In the genomic region with DNA sequence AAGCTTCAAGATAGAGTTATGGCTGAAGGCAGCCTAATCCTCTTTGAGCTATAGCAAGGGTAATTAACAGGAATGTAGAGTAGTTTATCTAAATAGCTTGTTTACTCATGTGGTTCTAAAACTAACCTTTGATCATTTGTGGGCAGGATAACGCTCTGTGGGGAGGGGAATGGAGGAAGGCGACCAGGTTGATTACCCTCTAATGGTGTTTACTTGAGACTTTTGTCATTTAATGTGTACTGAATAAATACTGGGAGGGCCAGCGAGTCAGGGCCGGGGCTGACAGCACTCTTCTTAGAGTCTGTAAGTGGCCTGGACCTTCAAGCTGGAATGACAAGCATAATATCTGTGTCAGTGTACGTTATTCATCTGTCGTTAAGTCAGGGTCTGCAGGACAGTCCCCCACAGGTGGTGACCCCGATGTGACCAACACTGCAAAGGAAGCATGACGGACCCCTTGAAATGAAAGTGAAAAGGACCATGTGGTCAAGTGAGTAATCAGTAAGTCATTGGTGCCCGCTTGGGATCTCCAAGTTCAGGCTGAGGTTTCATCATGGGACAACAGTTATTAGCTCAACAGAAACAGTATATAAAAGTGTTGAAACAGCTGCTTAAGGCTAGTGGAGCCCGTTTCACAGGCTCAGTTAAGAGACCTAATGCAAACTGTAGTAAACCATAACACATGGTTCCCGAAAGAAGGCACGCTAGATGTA, we compare ENCODE assay signal across 12 cellular contexts.
DNase-seq lines count a peak whose midpoint lies in the region; ATAC-seq, FAIRE-seq and TF ChIP-seq lines count a peak whose summit lies in the region.
"Had no signal": no experiment of that assay in that cellular context is flagged by ENCODE, and none has a peak within 500 bp of the region (broad histone marks: within the 10 kb centered on the region; RNA-seq: fewer than 3 reads in every experiment).

No MANE protein-coding gene starts in this region.

- H3K4me1 ChIP-seq in astrocyte (ENCODE audit: insufficient read depth, low read length): peaks cover 4% of the 10 kb centered on the region

- H3K27me3 Mint-ChIP-seq in astrocyte (ENCODE audit: low read depth, unreplicated experiment): no peaks in the 10 kb centered on the region
- no peaks in the 10 kb centered on the region for H3K27me3 Mint-ChIP-seq in stimulated activated naive CD8-positive, alpha-beta T cell treated with anti-CD3 and anti-CD28 coated beads, Interleukin-15, amount 100 ng/mL, for 72 hours
- no peaks in the 10 kb centered on the region for H3K27me3 Mint-ChIP-seq in activated CD4-positive, alpha-beta T cell treated with anti-CD3 and anti-CD28 coated beads, Interleukin-2, amount 10 ng/mL, durations not matched to agents 7 days and 5 days
- H3K27me3 Mint-ChIP-seq: type B pancreatic cell had no signal

- H3K27ac ChIP-seq in AG04450 (ENCODE audit: low read depth, low read length) (peak overlapping the region; percentile 21), astrocyte (ENCODE audit: low read depth, low read length) (no peak overlapping the region)

- no peaks in the 10 kb centered on the region for H3K36me3 ChIP-seq in astrocyte (ENCODE audit: insufficient read depth, low read length)

- H3K27me3 ChIP-seq in AG04450 (ENCODE audit: control insufficient read depth, insufficient read depth, low read length) (no peaks in the 10 kb centered on the region), astrocyte (ENCODE audit: insufficient read depth, low read length) (no peaks in the 10 kb centered on the region)

- no peak for FAIRE-seq in astrocyte (lab: Jason Lieb, UNC)

- H3K9me3 ChIP-seq in AG04450 (ENCODE audit: control insufficient read depth, insufficient read depth, low read length): no peaks in the 10 kb centered on the region
- peaks cover 7% of the 10 kb centered on the region for H3K9me3 ChIP-seq in astrocyte (ENCODE audit: insufficient read depth, low read depth, low read length)

- peaks cover 14% of the 10 kb centered on the region for H3K4me1 Mint-ChIP-seq in astrocyte (ENCODE audit: low read depth, unreplicated experiment)
- H3K4me1 Mint-ChIP-seq in stimulated activated naive CD8-positive, alpha-beta T cell treated with anti-CD3 and anti-CD28 coated beads, Interleukin-15, amount 100 ng/mL, for 72 hours: no peaks in the 10 kb centered on the region
- peaks cover 4% of the 10 kb centered on the region for H3K4me1 Mint-ChIP-seq in activated CD4-positive, alpha-beta T cell treated with anti-CD3 and anti-CD28 coated beads, Interleukin-2, amount 10 ng/mL, durations not matched to agents 7 days and 5 days
- H3K4me1 Mint-ChIP-seq: nephron had no signal

- H4K20me1 ChIP-seq in astrocyte (ENCODE audit: insufficient read depth, low read length): no peaks in the 10 kb centered on the region

- DNase-seq in AG04450 (ENCODE audit: low read depth, low spot score) (peak; percentile 20), LHCN-M2 (ENCODE audit: low read depth) (peak; percentile 94), astrocyte (ENCODE audit: low read depth) (peak; percentile 39), iris pigment epithelial cell (ENCODE audit: low read depth) (peak; percentile 94), germinal center (ENCODE audit: low spot score) (no peak)
- no peak for DNase-seq in stimulated activated naive CD8-positive, alpha-beta T cell treated with anti-CD3 and anti-CD28 coated beads, Interleukin-15, amount 100 ng/mL, for 72 hours
- no peak for DNase-seq in activated CD4-positive, alpha-beta T cell treated with anti-CD3 and anti-CD28 coated beads, Interleukin-2, amount 10 ng/mL, durations not matched to agents 7 days and 5 days
- DNase-seq: activated CD8-positive, alpha-beta memory T cell treated with anti-CD3 and anti-CD28 coated beads, Interleukin-2, amount 50 U/mL, for 4 hours; effector memory CD4-positive, alpha-beta T cell had no signal

- no peak overlapping the region for H3K27ac Mint-ChIP-seq in astrocyte (ENCODE audit: unreplicated experiment)
- no peak overlapping the region for H3K27ac Mint-ChIP-seq in stimulated activated naive CD8-positive, alpha-beta T cell treated with anti-CD3 and anti-CD28 coated beads, Interleukin-15, amount 100 ng/mL, for 72 hours
- H3K27ac Mint-ChIP-seq in activated CD4-positive, alpha-beta T cell treated with anti-CD3 and anti-CD28 coated beads, Interleukin-2, amount 10 ng/mL, durations not matched to agents 7 days and 5 days: no peak overlapping the region
- H3K27ac Mint-ChIP-seq: nephron, type B pancreatic cell had no signal

- no peak overlapping the region for H3K4me3 ChIP-seq in AG04450 (ENCODE audit: low read depth, low read length)
- H3K4me3 ChIP-seq in astrocyte (ENCODE audit: insufficient read depth, low read depth, low read length): no peak overlapping the region

- H3K4me2 ChIP-seq in astrocyte (ENCODE audit: low read length): no peak overlapping the region

- no peak for TF ChIP-seq CTCF in AG04450 (IDR thresholded peaks at IDR 0.05; ENCODE audit: low read depth, low read length)
- TF ChIP-seq CTCF in astrocyte (IDR thresholded peaks at IDR 0.05; ENCODE audit: insufficient read depth, low read depth, low read length): no peak

- H2AFZ ChIP-seq in astrocyte (ENCODE audit: low read depth, low read length): no peak overlapping the region

- POLR2A ChIA-PET in AG04450 (lab: Yijun Ruan, JAX): no interaction called here
- POLR2A ChIA-PET in activated CD4-positive, alpha-beta T cell treated with anti-CD3 and anti-CD28 coated beads, Interleukin-2, amount 10 ng/mL, durations not matched to agents 7 days and 5 days (lab: Charles Lee): no interaction called here

- CTCF ChIA-PET in AG04450 (lab: Charles Lee): no interaction called here
- CTCF ChIA-PET in activated CD4-positive, alpha-beta T cell treated with anti-CD3 and anti-CD28 coated beads, Interleukin-2, amount 10 ng/mL, durations not matched to agents 7 days and 5 days (lab: Charles Lee): no interaction called here

- H3K9ac ChIP-seq in astrocyte (ENCODE audit: low read length): no peak overlapping the region

- no peaks in the 10 kb centered on the region for H3K79me2 ChIP-seq in astrocyte (ENCODE audit: insufficient read depth, low read length)

- ATAC-seq in stimulated activated naive CD8-positive, alpha-beta T cell treated with anti-CD3 and anti-CD28 coated beads, Interleukin-15, amount 100 ng/mL, for 72 hours: no peak
- ATAC-seq in GM18907 (IDR thresholded peaks at IDR 0.05; ENCODE audit: unreplicated experiment): no peak

- no peak overlapping the region for H3K4me3 Mint-ChIP-seq in astrocyte (ENCODE audit: unreplicated experiment)
- no peak overlapping the region for H3K4me3 Mint-ChIP-seq in stimulated activated naive CD8-positive, alpha-beta T cell treated with anti-CD3 and anti-CD28 coated beads, Interleukin-15, amount 100 ng/mL, for 72 hours
- H3K4me3 Mint-ChIP-seq in activated CD4-positive, alpha-beta T cell treated with anti-CD3 and anti-CD28 coated beads, Interleukin-2, amount 10 ng/mL, durations not matched to agents 7 days and 5 days: no peak overlapping the region
- H3K4me3 Mint-ChIP-seq: nephron, type B pancreatic cell had no signal

- H3K9me3 Mint-ChIP-seq in astrocyte (ENCODE audit: unreplicated experiment): no peaks in the 10 kb centered on the region
- no peaks in the 10 kb centered on the region for H3K9me3 Mint-ChIP-seq in stimulated activated naive CD8-positive, alpha-beta T cell treated with anti-CD3 and anti-CD28 coated beads, Interleukin-15, amount 100 ng/mL, for 72 hours
- H3K9me3 Mint-ChIP-seq in activated CD4-positive, alpha-beta T cell treated with anti-CD3 and anti-CD28 coated beads, Interleukin-2, amount 10 ng/mL, durations not matched to agents 7 days and 5 days: peaks cover 7% of the 10 kb centered on the region

- peaks cover 10% of the 10 kb centered on the region for H3K36me3 Mint-ChIP-seq in astrocyte (ENCODE audit: low read depth, unreplicated experiment)
- peaks cover 30% of the 10 kb centered on the region for H3K36me3 Mint-ChIP-seq in activated CD4-positive, alpha-beta T cell treated with anti-CD3 and anti-CD28 coated beads, Interleukin-2, amount 10 ng/mL, durations not matched to agents 7 days and 5 days (ENCODE audit: low read depth)

Comparison
In these comparisons a context has a peak if more than half of its experiments do, and no peak if none do; other contexts are left out.
1. DNase-seq: peak in AG04450 (single experiment), LHCN-M2 (single experiment), astrocyte (single experiment) and iris pigment epithelial cell (single experiment); none in stimulated activated naive CD8-positive, alpha-beta T cell treated with anti-CD3 and anti-CD28 coated beads, Interleukin-15, amount 100 ng/mL, for 72 hours (0 of 2), activated CD4-positive, alpha-beta T cell treated with anti-CD3 and anti-CD28 coated beads, Interleukin-2, amount 10 ng/mL, durations not matched to agents 7 days and 5 days (single experiment) and germinal center (single experiment).